1 cellular context compared by ENCODE assay signal in the genomic region with DNA sequence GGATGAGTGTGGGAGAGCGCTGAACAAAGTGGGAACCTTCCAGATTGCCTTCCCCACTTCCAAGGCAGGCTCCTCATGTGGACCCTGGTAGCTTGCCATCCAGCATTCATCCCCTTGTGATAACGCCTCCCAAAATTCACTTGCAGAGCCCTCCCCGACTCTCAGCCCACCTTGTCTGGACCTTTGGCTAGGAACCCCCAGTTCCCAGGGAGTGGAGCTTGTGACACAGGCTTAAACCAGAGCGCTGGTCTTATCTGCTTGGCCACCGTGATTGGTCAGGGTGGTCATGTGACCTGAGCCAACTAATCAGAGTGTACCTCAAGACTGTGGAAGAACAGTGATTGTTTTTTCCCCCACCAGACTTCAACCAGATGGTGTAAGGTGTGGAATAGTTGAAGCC.
A peak's percentile ranks its signal among the peaks of the same experiment; 100 is the strongest.
TF ChIP-seq lines count a peak whose summit lies in the region.

No MANE protein-coding gene starts in this region.

TF ChIP-seq in H1, 55 proteins besides CTCF, POLR2A, EP300 and RAD21:
- TF ChIP-seq, protein P1, sequence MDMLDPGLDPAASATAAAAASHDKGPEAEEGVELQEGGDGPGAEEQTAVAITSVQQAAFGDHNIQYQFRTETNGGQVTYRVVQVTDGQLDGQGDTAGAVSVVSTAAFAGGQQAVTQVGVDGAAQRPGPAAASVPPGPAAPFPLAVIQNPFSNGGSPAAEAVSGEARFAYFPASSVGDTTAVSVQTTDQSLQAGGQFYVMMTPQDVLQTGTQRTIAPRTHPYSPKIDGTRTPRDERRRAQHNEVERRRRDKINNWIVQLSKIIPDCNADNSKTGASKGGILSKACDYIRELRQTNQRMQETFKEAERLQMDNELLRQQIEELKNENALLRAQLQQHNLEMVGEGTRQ (IDR thresholded peaks at IDR 0.05; ENCODE audit: low read length) = peak; percentile 45; the same call in 1 of the 2 replicates
- TF ChIP-seq TEAD4 (IDR thresholded peaks at IDR 0.05; ENCODE audit: low read depth, low read length) (no peak), CREB1 (IDR thresholded peaks at IDR 0.05) (no peak)
